Comparison of ENCODE assay signal across 8 cellular contexts in the genomic region with DNA sequence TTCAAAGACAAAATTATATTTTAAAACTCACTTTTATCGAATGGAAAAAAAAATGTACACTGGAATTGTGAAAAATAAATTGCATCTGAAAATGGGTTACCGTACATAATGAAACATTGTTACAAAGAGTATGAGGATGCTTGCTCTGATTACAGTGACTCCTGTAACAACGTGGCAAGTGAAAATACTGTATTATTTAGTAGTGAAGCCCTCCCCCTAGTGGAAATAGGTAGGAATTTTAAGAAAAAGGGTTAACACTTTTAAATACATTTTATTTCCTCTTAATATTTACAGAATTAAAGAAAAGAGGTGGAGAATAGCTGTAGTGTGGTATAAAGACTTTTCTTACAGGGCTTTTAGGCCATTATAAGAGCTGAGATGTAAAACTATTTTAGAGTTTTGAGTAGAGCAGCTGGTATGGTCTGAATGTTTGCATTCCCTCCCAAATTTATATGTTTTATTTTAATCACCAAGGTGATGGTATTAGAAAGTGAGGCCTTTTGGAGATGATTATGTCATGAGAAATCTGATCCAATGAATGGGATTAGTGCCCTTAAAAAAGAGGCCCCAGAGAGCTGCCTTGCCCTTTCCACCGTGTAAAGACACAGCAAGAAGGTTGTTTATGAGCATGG. TPM values are rescaled to one million over a fixed set of nuclear protein-coding genes. Genes with fewer than 3 reads are reported as not detected.
DNase-seq lines count a peak whose midpoint lies in the region; ATAC-seq, FAIRE-seq and TF ChIP-seq lines count a peak whose summit lies in the region.

No MANE protein-coding gene starts in this region.

- DNase-seq in DMS114 treated with DMSO at 0.1 percent for 48 hours (lab: John Stamatoyannopoulos, UW; ENCODE audit: unreplicated experiment), result peak; percentile 48
- DNase-seq in NB4 (ENCODE audit: low read depth), result peak; percentile 71
- peak; percentile 74 for DNase-seq in SW480 (ENCODE audit: low spot score)
- peak; percentile 84 for DNase-seq in fibroblast of the aortic adventitia (ENCODE audit: low read depth)
- no peak for DNase-seq in ovary
- DNase-seq in effector CD8-positive, alpha-beta T cell (lab: John Stamatoyannopoulos, UW), result no peak
- no peak for DNase-seq in H54 (ENCODE audit: insufficient read length, low spot score)

- no peak for TF ChIP-seq EP300 in ovary (IDR thresholded peaks at IDR 0.05)

- TF ChIP-seq CTCF in NB4 (IDR thresholded peaks at IDR 0.05; ENCODE audit: low read depth, low read length) (peak; percentile 36), fibroblast of the aortic adventitia (IDR thresholded peaks at IDR 0.05; ENCODE audit: insufficient read depth, low read length) (peak; percentile 52), ovary (IDR thresholded peaks at IDR 0.05) (peak; percentile 16 to 92 (median 71))

- ATAC-seq in GM21423 (IDR thresholded peaks at IDR 0.05; ENCODE audit: unreplicated experiment), result peak; percentile 67

- TF ChIP-seq POLR2A in NB4 (IDR thresholded peaks at IDR 0.05; ENCODE audit: extremely low read depth, insufficient read length) (no peak), ovary (IDR thresholded peaks at IDR 0.05) (no peak), H54 (IDR thresholded peaks at IDR 0.05; ENCODE audit: low read depth, low read length) (no peak)

- H3K4me1 ChIP-seq in ovary (ENCODE audit: insufficient read depth), result no peaks in the 10 kb centered on the region

- H3K4me3 ChIP-seq in NB4 (ENCODE audit: low read depth, low read length) (no peak overlapping the region), fibroblast of the aortic adventitia (ENCODE audit: low read depth, low read length) (no peak overlapping the region), ovary (no peak overlapping the region)

- intact Hi-C loops in ovary (cut with DNase I), result loop anchor here (5.0 to 10.0 kb wide), 2 partner anchors 612 to 690 kb away; no protein-coding TSS in a partner anchor

- no peaks in the 10 kb centered on the region for H3K27me3 ChIP-seq in ovary

- 12 to 13% (median 12%) methylated on average over 4 of the region's 4 CpGs for WGBS in ovary, 3 donors

- no peaks in the 10 kb centered on the region for H3K9me3 ChIP-seq in ovary

- no peak for FAIRE-seq in H54 (lab: Jason Lieb, UNC)

- no peak overlapping the region for H3K27ac ChIP-seq in ovary

- H3K36me3 ChIP-seq in ovary, result no peaks in the 10 kb centered on the region

RNA-seq across cellular contexts. Expression of gene FAM76B, which starts 25.2 kb away (rescaled TPM):
- total RNA-seq in fibroblast of the aortic adventitia (ENCODE audit: low replicate concordance) (19.3 and 26.2 TPM in 2 replicates), ovary (10 to 100 TPM; 19.6 to 31.7 (median 22.6) TPM)
- 10 to 100 TPM; 16.7 to 21.3 TPM for polyA plus RNA-seq in ovary

RNA-seq across cellular contexts. Expression of gene CEP57, which starts 25.9 kb away (rescaled TPM):
- total RNA-seq in fibroblast of the aortic adventitia (ENCODE audit: low replicate concordance) (26.8 and 68.1 TPM in 2 replicates), ovary (10 to 100 TPM; 43.2 to 64.7 (median 48.0) TPM)
- polyA plus RNA-seq in ovary, result 10 to 100 TPM; 28.8 to 40.2 TPM

Comparison
In these comparisons a context has a peak if more than half of its experiments do, and no peak if none do; other contexts are left out.
1. DNase-seq: peak in DMS114 treated with DMSO at 0.1 percent for 48 hours (single experiment), NB4 (single experiment), SW480 (single experiment) and fibroblast of the aortic adventitia (single experiment); none in ovary (0 of 5), effector CD8-positive, alpha-beta T cell (single experiment) and H54 (single experiment).
2. Peak in every context shown above with its lines, with median percentiles within 50 percentile points of each other: CTCF ChIP-seq.